In genomic region chr13:29000802-29001201, GRCh38 we compare ENCODE assay signal across 3 cellular contexts.
"Had no signal": no experiment of that assay in that cellular context is flagged by ENCODE, and none has a peak within 500 bp of the region (broad histone marks: within the 10 kb centered on the region; RNA-seq: fewer than 3 reads in every experiment).

No MANE protein-coding gene starts in this region.

- ATAC-seq: GM12878 had no signal

- DNase-seq: GDM1, GF-D8 had no signal

- H3K4me3 ChIP-seq: GM12878 had no signal
